8 cellular contexts compared by ENCODE assay signal in the genomic region with DNA sequence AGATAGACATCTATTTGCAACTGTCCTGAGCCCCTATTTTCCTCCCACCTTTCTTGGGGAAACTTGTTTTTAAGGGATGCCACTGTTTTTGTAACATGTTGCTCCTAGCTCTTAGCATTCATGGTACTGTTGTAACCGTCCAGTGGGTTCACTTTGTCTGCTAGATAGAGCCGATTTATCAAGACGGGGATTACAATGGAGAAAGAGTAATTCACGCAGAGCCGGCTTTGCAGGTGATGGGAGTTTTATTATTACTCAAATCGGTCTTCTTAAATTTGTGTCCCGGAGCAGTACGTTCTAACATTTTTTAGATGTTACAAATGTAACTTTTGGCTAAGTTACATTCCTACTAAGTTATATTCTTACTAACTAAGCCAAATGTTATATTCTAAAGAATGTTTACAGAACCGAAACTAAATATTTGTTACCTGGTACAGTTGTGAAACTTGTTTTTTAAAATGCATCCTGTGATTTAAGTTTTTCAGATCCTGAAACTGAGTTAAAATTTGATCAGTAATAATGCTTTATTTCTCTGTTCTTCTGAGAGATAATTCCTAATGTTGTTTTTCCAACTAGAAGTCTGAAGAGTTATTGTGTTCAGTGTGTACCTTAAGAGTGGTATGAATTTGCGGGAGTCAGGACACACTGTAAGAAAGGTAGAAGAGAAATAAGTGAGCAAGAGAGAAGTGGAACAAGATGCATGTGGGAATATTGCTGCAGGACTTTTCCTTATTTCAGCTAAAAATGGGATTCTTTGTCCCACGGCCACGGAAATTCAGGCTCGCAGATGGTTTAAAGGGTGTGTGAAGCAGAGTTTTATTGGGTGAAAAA. TPM values are rescaled to one million over a fixed set of nuclear protein-coding genes. Genes with fewer than 3 reads are reported as not detected.
DNase-seq lines count a peak whose midpoint lies in the region; ATAC-seq, FAIRE-seq and TF ChIP-seq lines count a peak whose summit lies in the region.

No MANE protein-coding gene starts in this region.

- H3K4me1 Mint-ChIP-seq in nephron progenitor cell, result peaks cover 53% of the 10 kb centered on the region

- no peak for TF ChIP-seq POLR2A in GM12891 (IDR thresholded peaks at IDR 0.05; ENCODE audit: low read depth, low read length)

- peaks cover 21% of the 10 kb centered on the region for H3K9me3 Mint-ChIP-seq in nephron progenitor cell

- H3K27me3 Mint-ChIP-seq in nephron progenitor cell (ENCODE audit: low read depth, poor library complexity), result peaks cover under 1% of the 10 kb centered on the region

- H3K4me3 Mint-ChIP-seq in nephron progenitor cell, result peak overlapping the region; percentile 82

- DNase-seq in GM12891 (ENCODE audit: insufficient read length, low spot score) (no peak), OCI-M1 (lab: John Stamatoyannopoulos, UW) (peak; percentile 81), nephron progenitor cell (no peak), SW 1271 (lab: John Stamatoyannopoulos, UW) (no peak)
- no peak for DNase-seq in stimulated activated CD4-positive, alpha-beta T cell treated with anti-CD3 and anti-CD28 coated beads, Interleukin-4, amount 100 ng/mL, for 4 hours

- TF ChIP-seq CTCF in nephron progenitor cell (IDR thresholded peaks at IDR 0.05), result no peak

- H3K27ac Mint-ChIP-seq in nephron progenitor cell, result peak overlapping the region; percentile 97

- no peak for ATAC-seq in GM19023 (IDR thresholded peaks at IDR 0.05; ENCODE audit: unreplicated experiment)
- no peak for ATAC-seq in activated CD4-positive, CD25-positive, alpha-beta regulatory T cell treated with anti-CD3 and anti-CD28 coated beads, Interleukin-2, amount 50 U/mL, for 24 hours

- FAIRE-seq in GM12891 (lab: Jason Lieb, UNC) (peak; percentile 31), endometrium (lab: Jason Lieb, UNC) (peak; percentile 8)

- H3K36me3 Mint-ChIP-seq in nephron progenitor cell (ENCODE audit: low read depth), result peaks cover 36% of the 10 kb centered on the region

TF ChIP-seq in GM12891, 5 proteins besides CTCF, POLR2A, EP300 and RAD21:
- TF ChIP-seq POLR2AphosphoS5 (IDR thresholded peaks at IDR 0.05; ENCODE audit: low read depth, low read length) (peak; percentile 12; the same call in 1 of the 2 replicates), POU2F2 (IDR thresholded peaks at IDR 0.05; ENCODE audit: low read depth, low read length) (no peak)

RNA-seq across cellular contexts. Expression of a gene that starts 20.6 kb away (rescaled TPM):
- 29.9 TPM for polyA plus RNA-seq in GM12891 (2012; ENCODE audit: low read depth, missing spikeins)

RNA-seq across cellular contexts. Expression of a gene that starts 41.2 kb away (rescaled TPM):
- polyA plus RNA-seq in GM12891 (2012; ENCODE audit: low read depth, missing spikeins), result not detected
